26 cellular contexts compared by ENCODE assay signal in genomic region chr6:7190791-7191190, GRCh38.
"Had no signal": no experiment of that assay in that cellular context is flagged by ENCODE, and none has a peak within 500 bp of the region (broad histone marks: within the 10 kb centered on the region; RNA-seq: fewer than 3 reads in every experiment).

No MANE protein-coding gene starts in this region.

- H3K4me3 ChIP-seq: MG63, Peyer's patch, SJSA1 had no signal

- H3K9me3 ChIP-seq: MG63, Peyer's patch, SJSA1 had no signal

- FAIRE-seq: bronchial epithelial cell had no signal

- H3K9me3 Mint-ChIP-seq: activated CD8-positive, alpha-beta T cell treated with anti-CD3 and anti-CD28 coated beads for 36 hours; activated naive CD4-positive, alpha-beta T cell treated with anti-CD3 and anti-CD28 coated beads, Interleukin-2, amount 50 U/mL, for 24 hours; activated T-cell treated with anti-CD3 and anti-CD28 coated beads, Interleukin-2, amount 50 U/mL, for 24 hours; activated T-helper 1 cell treated with anti-CD3 and anti-CD28 coated beads, Interleukin-12 subunit alpha, Interleukin-12 subunit beta, Interleukin-2, Interleukin-4 antibody, amounts not matched to agents 30 ng/mL and 10 ng/mL and 1 ng/mL, durations not matched to agents 14 hours and 24 hours and 36 hours; T-helper 1 cell treated with Interleukin-12 subunit alpha and Interleukin-12 subunit beta and Interleukin-4 antibody, amounts not matched to agents 30 μg/mL and 1 μg/mL, for 36 hours had no signal

- H3K27ac ChIP-seq: KMS-11, Peyer's patch, RWPE1, SJSA1 had no signal

- H3K4me3 Mint-ChIP-seq: activated CD8-positive, alpha-beta T cell treated with anti-CD3 and anti-CD28 coated beads for 36 hours; activated naive CD4-positive, alpha-beta T cell treated with anti-CD3 and anti-CD28 coated beads, Interleukin-2, amount 50 U/mL, for 24 hours; activated T-cell treated with anti-CD3 and anti-CD28 coated beads, Interleukin-2, amount 50 U/mL, for 24 hours; activated T-helper 1 cell treated with anti-CD3 and anti-CD28 coated beads, Interleukin-12 subunit alpha, Interleukin-12 subunit beta, Interleukin-2, Interleukin-4 antibody, amounts not matched to agents 30 ng/mL and 10 ng/mL and 1 ng/mL, durations not matched to agents 14 hours and 24 hours and 36 hours; T-helper 1 cell treated with Interleukin-12 subunit alpha and Interleukin-12 subunit beta and Interleukin-4 antibody, amounts not matched to agents 30 μg/mL and 1 μg/mL, for 36 hours had no signal

- H3K4me1 ChIP-seq: SJSA1 had no signal

- H3K27ac Mint-ChIP-seq: activated CD8-positive, alpha-beta T cell treated with anti-CD3 and anti-CD28 coated beads for 36 hours; activated naive CD4-positive, alpha-beta T cell treated with anti-CD3 and anti-CD28 coated beads, Interleukin-2, amount 50 U/mL, for 24 hours; activated T-cell treated with anti-CD3 and anti-CD28 coated beads, Interleukin-2, amount 50 U/mL, for 24 hours; activated T-helper 1 cell treated with anti-CD3 and anti-CD28 coated beads, Interleukin-12 subunit alpha, Interleukin-12 subunit beta, Interleukin-2, Interleukin-4 antibody, amounts not matched to agents 30 ng/mL and 10 ng/mL and 1 ng/mL, durations not matched to agents 14 hours and 24 hours and 36 hours; T-helper 1 cell treated with Interleukin-12 subunit alpha and Interleukin-12 subunit beta and Interleukin-4 antibody, amounts not matched to agents 30 μg/mL and 1 μg/mL, for 36 hours had no signal

- ATAC-seq: activated CD4-positive, CD25-positive, alpha-beta regulatory T cell treated with anti-CD3 and anti-CD28 coated beads, Interleukin-2, amount 50 U/mL, for 24 hours; activated CD8-positive, alpha-beta T cell treated with anti-CD3 and anti-CD28 coated beads for 36 hours; SK-N-SH treated with all-trans-retinoic acid at 6 μM for 48 hours had no signal

- DNase-seq: activated CD4-positive, alpha-beta T cell treated with anti-CD3 and anti-CD28 coated beads for 4 hours; activated CD8-positive, alpha-beta T cell treated with anti-CD3 and anti-CD28 coated beads for 36 hours; activated effector memory CD4-positive, alpha-beta T cell treated with Interleukin-2 at 50 U/mL for 16 hours; activated naive CD4-positive, alpha-beta T cell; activated T-cell treated with anti-CD3 and anti-CD28 coated beads, Interleukin-2, amount 50 U/mL, for 24 hours; aorta; MG63; MV-4-11; NCI-H1092 treated with DMSO at 0.1 percent for 48 hours; NCI-H1417 treated with DMSO at 0.1 percent for 48 hours; NCI-H1694; NCI-H2029 treated with DMSO at 0.1 percent for 48 hours; NCI-H510A treated with DMSO at 0.1 percent for 48 hours; NCI-H69; NK-92 treated with Interleukin-12 subunit alpha and Interleukin-12 subunit beta, amount 100 ng/mL, for 24 hours; Peyer's patch; SHP77 had no signal

- H3K27me3 ChIP-seq: MG63, Peyer's patch, SJSA1 had no signal

- H3K27me3 Mint-ChIP-seq: activated CD8-positive, alpha-beta T cell treated with anti-CD3 and anti-CD28 coated beads for 36 hours; activated naive CD4-positive, alpha-beta T cell treated with anti-CD3 and anti-CD28 coated beads, Interleukin-2, amount 50 U/mL, for 24 hours; activated T-cell treated with anti-CD3 and anti-CD28 coated beads, Interleukin-2, amount 50 U/mL, for 24 hours had no signal
